ENCODE assay signal across 1 cellular context in genomic region chr18:2356906-2357305, GRCh38.
TF ChIP-seq lines count a peak whose summit lies in the region.

No MANE protein-coding gene starts in this region.

TF ChIP-seq in GM23338, 12 proteins besides CTCF, POLR2A, EP300 and RAD21 (continued from another document):
- TF ChIP-seq ZNF462 (CRISPR knock-in tag; IDR thresholded peaks at IDR 0.05) (no peak), CREB1 (CRISPR knock-in tag; IDR thresholded peaks at IDR 0.05; ENCODE audit: low read depth) (no peak), ETS1 (IDR thresholded peaks at IDR 0.05) (no peak), ZNF331 (CRISPR knock-in tag; IDR thresholded peaks at IDR 0.05; ENCODE audit: low read depth) (no peak), JUNB (IDR thresholded peaks at IDR 0.05; ENCODE audit: unreplicated experiment) (no peak), NANOG (IDR thresholded peaks at IDR 0.05; ENCODE audit: borderline replicate concordance) (no peak), EZH2phosphoT487 (IDR thresholded peaks at IDR 0.05; ENCODE audit: unreplicated experiment) (no peak), ZNF114 (CRISPR knock-in tag; IDR thresholded peaks at IDR 0.05) (no peak)
- TF ChIP-seq, protein P1, sequence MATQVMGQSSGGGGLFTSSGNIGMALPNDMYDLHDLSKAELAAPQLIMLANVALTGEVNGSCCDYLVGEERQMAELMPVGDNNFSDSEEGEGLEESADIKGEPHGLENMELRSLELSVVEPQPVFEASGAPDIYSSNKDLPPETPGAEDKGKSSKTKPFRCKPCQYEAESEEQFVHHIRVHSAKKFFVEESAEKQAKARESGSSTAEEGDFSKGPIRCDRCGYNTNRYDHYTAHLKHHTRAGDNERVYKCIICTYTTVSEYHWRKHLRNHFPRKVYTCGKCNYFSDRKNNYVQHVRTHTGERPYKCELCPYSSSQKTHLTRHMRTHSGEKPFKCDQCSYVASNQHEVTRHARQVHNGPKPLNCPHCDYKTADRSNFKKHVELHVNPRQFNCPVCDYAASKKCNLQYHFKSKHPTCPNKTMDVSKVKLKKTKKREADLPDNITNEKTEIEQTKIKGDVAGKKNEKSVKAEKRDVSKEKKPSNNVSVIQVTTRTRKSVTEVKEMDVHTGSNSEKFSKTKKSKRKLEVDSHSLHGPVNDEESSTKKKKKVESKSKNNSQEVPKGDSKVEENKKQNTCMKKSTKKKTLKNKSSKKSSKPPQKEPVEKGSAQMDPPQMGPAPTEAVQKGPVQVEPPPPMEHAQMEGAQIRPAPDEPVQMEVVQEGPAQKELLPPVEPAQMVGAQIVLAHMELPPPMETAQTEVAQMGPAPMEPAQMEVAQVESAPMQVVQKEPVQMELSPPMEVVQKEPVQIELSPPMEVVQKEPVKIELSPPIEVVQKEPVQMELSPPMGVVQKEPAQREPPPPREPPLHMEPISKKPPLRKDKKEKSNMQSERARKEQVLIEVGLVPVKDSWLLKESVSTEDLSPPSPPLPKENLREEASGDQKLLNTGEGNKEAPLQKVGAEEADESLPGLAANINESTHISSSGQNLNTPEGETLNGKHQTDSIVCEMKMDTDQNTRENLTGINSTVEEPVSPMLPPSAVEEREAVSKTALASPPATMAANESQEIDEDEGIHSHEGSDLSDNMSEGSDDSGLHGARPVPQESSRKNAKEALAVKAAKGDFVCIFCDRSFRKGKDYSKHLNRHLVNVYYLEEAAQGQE (IDR thresholded peaks at IDR 0.05; ENCODE audit: unreplicated experiment): no peak
TF ChIP-seq in GM23338: peak in this region for 0.
